In genomic region chr11:118533769-118534729, GRCh38 we compare ENCODE assay signal across 1 cellular context.
TF ChIP-seq lines count a peak whose summit lies in the region.

No MANE protein-coding gene starts in this region.

TF ChIP-seq in K562, 482 proteins besides CTCF, POLR2A, EP300 and RAD21:
- TF ChIP-seq SUPT5H (IDR thresholded peaks at IDR 0.05) (no peak), CAMTA2 (CRISPR knock-in tag; conservative IDR thresholded peaks at IDR 0.05) (no peak), NEUROD1 (IDR thresholded peaks at IDR 0.05; ENCODE audit: borderline replicate concordance, low read depth, low read length, partially characterized antibody) (no peak), IFI16 (CRISPR knock-in tag; IDR thresholded peaks at IDR 0.05) (no peak), TAF15 (IDR thresholded peaks at IDR 0.05; ENCODE audit: low read depth, low read length) (no peak), NFATC3 (IDR thresholded peaks at IDR 0.05) (no peak), HMGN3 (IDR thresholded peaks at IDR 0.05; ENCODE audit: borderline replicate concordance, extremely low read depth, insufficient read length, low read depth, low read length) (no peak), SMARCE1 (IDR thresholded peaks at IDR 0.05) (no peak), CHD7 (IDR thresholded peaks at IDR 0.05; ENCODE audit: low read depth, low read length) (no peak), FOXA3 (CRISPR knock-in tag; conservative IDR thresholded peaks at IDR 0.05 in 1 of 2, IDR thresholded peaks at IDR 0.05 in 1 of 2) (no peak), PRMT5 (CRISPR knock-in tag; IDR thresholded peaks at IDR 0.05) (no peak)
